ENCODE assay signal across 29 cellular contexts in genomic region chr21:31316072-31316471, GRCh38.
"Had no signal": no experiment of that assay in that cellular context is flagged by ENCODE, and none has a peak within 500 bp of the region (broad histone marks: within the 10 kb centered on the region; RNA-seq: fewer than 3 reads in every experiment).

No MANE protein-coding gene starts in this region.

- H3K36me3 ChIP-seq: ascending aorta, brain microvascular endothelial cell had no signal

- H3K36me3 Mint-ChIP-seq: activated CD8-positive, alpha-beta memory T cell treated with anti-CD3 and anti-CD28 coated beads, Interleukin-2, amount 10 ng/mL, durations not matched to agents 7 days and 5 days had no signal

- H3K4me3 ChIP-seq: ascending aorta had no signal

- DNase-seq: activated B cell treated with CpG ODN at 0.5 μM for 24 hours; activated CD4-positive, alpha-beta memory T cell treated with anti-CD3 and anti-CD28 coated beads for 36 hours; activated CD4-positive, alpha-beta T cell treated with anti-CD3 and anti-CD28 coated beads for 48 hours; activated CD4-positive, alpha-beta T cell treated with anti-CD3 and anti-CD28 coated beads, Interleukin-2, amount 50 U/mL, for 1 hour; activated CD8-positive, alpha-beta memory T cell treated with anti-CD3 and anti-CD28 coated beads, Interleukin-2, amount 10 ng/mL, durations not matched to agents 7 days and 5 days; activated CD8-positive, alpha-beta memory T cell treated with anti-CD3 and anti-CD28 coated beads, Interleukin-2, amount 50 U/mL, for 4 hours; activated CD8-positive, alpha-beta T cell treated with anti-CD3 and anti-CD28 coated beads, Interleukin-2, amount 10 ng/mL, durations not matched to agents 7 days and 5 days; activated effector memory CD4-positive, alpha-beta T cell treated with anti-CD3 and anti-CD28 coated beads, Interleukin-2, amount 50 U/mL, for 16 hours; activated naive CD4-positive, alpha-beta T cell; activated naive CD4-positive, alpha-beta T cell treated with anti-CD3 and anti-CD28 coated beads, Interleukin-2, amount 10 ng/mL, durations not matched to agents 7 days and 5 days; activated naive CD8-positive, alpha-beta T cell treated with anti-CD3 and anti-CD28 coated beads, Interleukin-2, amount 10 ng/mL, durations not matched to agents 7 days and 5 days; activated T-cell treated with anti-CD3 and anti-CD28 coated beads, Interleukin-2, amount 50 U/mL, for 1 hour; activated T-cell treated with anti-CD3 and anti-CD28 coated beads, Interleukin-2, amount 50 U/mL, for 48 hours; cortex of kidney; effector CD4-positive, alpha-beta T cell; effector memory CD8-positive, alpha-beta T cell; head of caudate nucleus; hippocampal formation; T-helper 1 cell; T-helper 17 cell had no signal

- H3K9me3 ChIP-seq: ascending aorta had no signal

- H3K4me1 ChIP-seq: ascending aorta had no signal

- H3K4me3 Mint-ChIP-seq: activated B cell treated with CpG ODN at 0.5 μM for 24 hours; activated CD4-positive, alpha-beta memory T cell treated with anti-CD3 and anti-CD28 coated beads for 36 hours; activated CD8-positive, alpha-beta memory T cell treated with anti-CD3 and anti-CD28 coated beads, Interleukin-2, amount 10 ng/mL, durations not matched to agents 7 days and 5 days; activated CD8-positive, alpha-beta T cell treated with anti-CD3 and anti-CD28 coated beads, Interleukin-2, amount 10 ng/mL, durations not matched to agents 7 days and 5 days; activated naive CD4-positive, alpha-beta T cell treated with anti-CD3 and anti-CD28 coated beads, Interleukin-2, amount 10 ng/mL, durations not matched to agents 7 days and 5 days; activated naive CD8-positive, alpha-beta T cell treated with anti-CD3 and anti-CD28 coated beads, Interleukin-2, amount 10 ng/mL, durations not matched to agents 7 days and 5 days; activated T-helper 1 cell treated with anti-CD3 and anti-CD28 coated beads, Interleukin-12 subunit alpha, Interleukin-12 subunit beta, Interleukin-2, Interleukin-4 antibody, amounts not matched to agents 30 ng/mL and 10 ng/mL and 1 ng/mL, durations not matched to agents 14 hours and 24 hours and 36 hours; central memory CD8-positive, alpha-beta T cell; effector memory CD8-positive, alpha-beta T cell; T-helper 17 cell; T-helper 2 cell treated with Interferon-gamma antibody and Interleukin-4, amounts not matched to agents 5 μg/mL and 100 μg/mL, for 36 hours had no signal

- H3K9me3 Mint-ChIP-seq: activated B cell treated with CpG ODN at 0.5 μM for 24 hours; activated CD4-positive, alpha-beta memory T cell treated with anti-CD3 and anti-CD28 coated beads for 36 hours; activated naive CD4-positive, alpha-beta T cell treated with anti-CD3 and anti-CD28 coated beads, Interleukin-2, amount 10 ng/mL, durations not matched to agents 7 days and 5 days; activated naive CD4-positive, alpha-beta T cell treated with anti-CD3 and anti-CD28 coated beads, Interleukin-2, amount 50 U/mL, for 72 hours; activated T-helper 1 cell treated with anti-CD3 and anti-CD28 coated beads, Interleukin-12 subunit alpha, Interleukin-12 subunit beta, Interleukin-2, Interleukin-4 antibody, amounts not matched to agents 30 ng/mL and 10 ng/mL and 1 ng/mL, durations not matched to agents 14 hours and 24 hours and 36 hours; activated T-helper 2 cell treated with anti-CD3 and anti-CD28 coated beads, Interferon-gamma antibody, Interleukin-2, Interleukin-4, amounts not matched to agents 10 μg/mL and 5 μg/mL and 100 μg/mL, durations not matched to agents 14 hours and 24 hours and 36 hours; central memory CD8-positive, alpha-beta T cell; effector memory CD8-positive, alpha-beta T cell; T-helper 2 cell treated with Interferon-gamma antibody and Interleukin-4, amounts not matched to agents 5 μg/mL and 100 μg/mL, for 36 hours had no signal

- H3K27me3 Mint-ChIP-seq: activated B cell treated with CpG ODN at 0.5 μM for 24 hours; activated CD4-positive, alpha-beta memory T cell treated with anti-CD3 and anti-CD28 coated beads for 36 hours; activated CD8-positive, alpha-beta memory T cell treated with anti-CD3 and anti-CD28 coated beads, Interleukin-2, amount 10 ng/mL, durations not matched to agents 7 days and 5 days; activated naive CD4-positive, alpha-beta T cell treated with anti-CD3 and anti-CD28 coated beads, Interleukin-2, amount 10 ng/mL, durations not matched to agents 7 days and 5 days; activated naive CD8-positive, alpha-beta T cell treated with anti-CD3 and anti-CD28 coated beads, Interleukin-2, amount 10 ng/mL, durations not matched to agents 7 days and 5 days; central memory CD8-positive, alpha-beta T cell; effector memory CD8-positive, alpha-beta T cell; T-helper 17 cell had no signal

- H3K27ac Mint-ChIP-seq: activated B cell treated with CpG ODN at 0.5 μM for 24 hours; activated CD4-positive, alpha-beta memory T cell treated with anti-CD3 and anti-CD28 coated beads for 36 hours; activated CD8-positive, alpha-beta memory T cell treated with anti-CD3 and anti-CD28 coated beads, Interleukin-2, amount 10 ng/mL, durations not matched to agents 7 days and 5 days; activated CD8-positive, alpha-beta T cell treated with anti-CD3 and anti-CD28 coated beads, Interleukin-2, amount 10 ng/mL, durations not matched to agents 7 days and 5 days; activated naive CD4-positive, alpha-beta T cell treated with anti-CD3 and anti-CD28 coated beads, Interleukin-2, amount 10 ng/mL, durations not matched to agents 7 days and 5 days; activated naive CD4-positive, alpha-beta T cell treated with anti-CD3 and anti-CD28 coated beads, Interleukin-2, amount 50 U/mL, for 72 hours; activated naive CD8-positive, alpha-beta T cell treated with anti-CD3 and anti-CD28 coated beads, Interleukin-2, amount 10 ng/mL, durations not matched to agents 7 days and 5 days; activated T-helper 1 cell treated with anti-CD3 and anti-CD28 coated beads, Interleukin-12 subunit alpha, Interleukin-12 subunit beta, Interleukin-2, Interleukin-4 antibody, amounts not matched to agents 30 ng/mL and 10 ng/mL and 1 ng/mL, durations not matched to agents 14 hours and 24 hours and 36 hours; activated T-helper 2 cell treated with anti-CD3 and anti-CD28 coated beads, Interferon-gamma antibody, Interleukin-2, Interleukin-4, amounts not matched to agents 10 μg/mL and 5 μg/mL and 100 μg/mL, durations not matched to agents 14 hours and 24 hours and 36 hours; effector memory CD8-positive, alpha-beta T cell; T-helper 17 cell; T-helper 2 cell treated with Interferon-gamma antibody and Interleukin-4, amounts not matched to agents 5 μg/mL and 100 μg/mL, for 36 hours had no signal

- H3K27ac ChIP-seq: ascending aorta, brain microvascular endothelial cell, VCaP had no signal

- H3K27me3 ChIP-seq: ascending aorta, brain microvascular endothelial cell had no signal

- H3K4me1 Mint-ChIP-seq: activated B cell treated with CpG ODN at 0.5 μM for 24 hours; activated CD8-positive, alpha-beta memory T cell treated with anti-CD3 and anti-CD28 coated beads, Interleukin-2, amount 10 ng/mL, durations not matched to agents 7 days and 5 days; central memory CD8-positive, alpha-beta T cell had no signal

- ATAC-seq: activated CD4-positive, CD25-positive, alpha-beta regulatory T cell treated with anti-CD3 and anti-CD28 coated beads, Interleukin-2, amount 50 U/mL, for 24 hours; activated CD8-positive, alpha-beta memory T cell treated with anti-CD3 and anti-CD28 coated beads, Interleukin-2, amount 10 ng/mL, durations not matched to agents 7 days and 5 days; activated CD8-positive, alpha-beta T cell treated with anti-CD3 and anti-CD28 coated beads, Interleukin-2, amount 10 ng/mL, durations not matched to agents 7 days and 5 days; activated naive CD4-positive, alpha-beta T cell treated with anti-CD3 and anti-CD28 coated beads, Interleukin-2, amount 50 U/mL, for 72 hours; effector memory CD8-positive, alpha-beta T cell; T-helper 17 cell had no signal
